Comparison of ENCODE assay signal across 7 cellular contexts in the genomic region with DNA sequence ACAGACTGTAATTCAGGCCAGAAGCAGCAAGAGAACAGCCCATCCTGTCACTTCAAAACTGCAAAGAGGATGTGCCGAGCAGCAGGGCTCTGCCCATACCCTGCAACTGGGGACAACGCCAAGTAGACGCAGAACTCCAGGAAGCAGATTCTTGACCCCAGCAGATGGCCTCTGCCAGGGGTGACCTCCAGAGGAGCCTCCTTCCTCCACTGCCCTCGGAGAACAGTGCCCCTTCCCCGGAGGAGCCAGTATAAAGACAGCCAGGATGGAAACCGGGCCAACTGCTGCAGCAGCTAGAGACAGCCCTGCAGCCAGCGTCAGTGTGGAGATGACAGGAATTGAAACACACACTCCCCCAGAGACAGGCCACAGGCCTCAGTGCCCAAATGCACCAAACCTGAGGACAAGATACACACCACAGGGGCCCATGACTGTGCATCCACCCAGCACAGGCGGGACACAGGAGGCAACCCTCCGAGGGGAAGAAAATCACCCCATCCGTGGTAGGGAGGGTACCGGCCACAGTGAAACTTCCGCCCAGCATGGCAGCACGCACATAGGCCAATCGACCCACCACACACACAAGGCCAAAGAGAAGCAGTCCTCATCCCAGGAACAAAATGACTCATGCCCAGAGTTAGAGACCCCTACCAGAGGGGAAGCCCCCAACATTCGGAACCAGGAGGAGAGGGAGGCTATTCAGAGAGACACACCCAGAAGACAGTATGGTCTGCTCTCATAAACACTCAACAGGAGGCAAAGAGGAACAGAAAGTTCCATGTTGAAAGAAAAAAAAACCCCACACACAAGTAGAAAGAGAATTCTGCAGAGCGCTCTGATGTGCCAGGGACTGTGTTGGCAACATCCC. TPM values are rescaled to one million over a fixed set of nuclear protein-coding genes. Genes with fewer than 3 reads are reported as not detected.
DNase-seq lines count a peak whose midpoint lies in the region; ATAC-seq, FAIRE-seq and TF ChIP-seq lines count a peak whose summit lies in the region.

No MANE protein-coding gene starts in this region.

- H3K4me3 ChIP-seq in endothelial cell of umbilical vein (replicated peaks in 1 of 3; ENCODE audit: insufficient read depth in 1 of 3, low read depth in 1 of 3, low read length in 3 of 3) (no peak overlapping the region), rectal smooth muscle tissue (ENCODE audit: low read length) (peak overlapping the region; percentile 98), A673 (ENCODE audit: low read depth, low read length, poor library complexity, severe bottlenecking) (no peak overlapping the region)

- no peaks in the 10 kb centered on the region for H3K9me1 ChIP-seq in endothelial cell of umbilical vein (replicated peaks; ENCODE audit: control insufficient read depth, extremely low read depth, insufficient read depth, low read length)

- ATAC-seq in GM18861 (IDR thresholded peaks at IDR 0.05; ENCODE audit: unreplicated experiment) (peak; percentile 40), HG02678 (IDR thresholded peaks at IDR 0.05; ENCODE audit: unreplicated experiment) (peak; percentile 48), HG03469 (IDR thresholded peaks at IDR 0.05; ENCODE audit: unreplicated experiment) (no peak)

- intact Hi-C loops in endothelial cell of umbilical vein (cut with micrococcal nuclease): loop anchor here (5.0 kb wide), 1 partner anchor 159 kb away; no protein-coding TSS in a partner anchor
- intact Hi-C loops in A673 (cut with micrococcal nuclease; ENCODE audit: unreplicated experiment): loop anchor here (10.0 kb wide), 1 partner anchor 146 kb away; no protein-coding TSS in a partner anchor

- dilution Hi-C loops in endothelial cell of umbilical vein (cut with MboI; ENCODE audit: extremely low pct_ligation_motif_present, low sequenced_read_pairs): no loop called here

- H2AFZ ChIP-seq in endothelial cell of umbilical vein (ENCODE audit: low read depth, low read length): no peak overlapping the region

- peak; percentile 18 for TF ChIP-seq POLR2A in endothelial cell of umbilical vein (IDR thresholded peaks at IDR 0.05; ENCODE audit: low read depth, low read length)

- DNase-seq in RPMI7951 (ENCODE audit: low read depth) (peak; percentile 43), endothelial cell of umbilical vein (ENCODE audit: low read depth, low spot score) (peak; percentile 60), A673 (ENCODE audit: low spot score) (no peak)

- H3K9ac ChIP-seq in endothelial cell of umbilical vein (replicated peaks; ENCODE audit: extremely low read depth, insufficient read depth, low read length) (no peak overlapping the region), rectal smooth muscle tissue (ENCODE audit: low read length) (no peak overlapping the region)

- H3K36me3 ChIP-seq in endothelial cell of umbilical vein (ENCODE audit: control insufficient read depth in 2 of 2, extremely low read depth in 1 of 2, insufficient read depth in 2 of 2, low read length in 2 of 2): peaks cover 0 to 2% of the 10 kb centered on the region in 2 experiments
- H3K36me3 ChIP-seq in rectal smooth muscle tissue (ENCODE audit: control insufficient read depth, insufficient read depth, low read length): peaks cover 7% of the 10 kb centered on the region
- H3K36me3 ChIP-seq in A673 (ENCODE audit: insufficient read depth, low read length, poor library complexity, severe bottlenecking): no peaks in the 10 kb centered on the region

- peaks cover 97% of the 10 kb centered on the region for H3K79me2 ChIP-seq in endothelial cell of umbilical vein (ENCODE audit: control insufficient read depth, insufficient read depth, low read length)

- peak; percentile 93 for FAIRE-seq in endothelial cell of umbilical vein (lab: Jason Lieb, UNC)

- POLR2A ChIA-PET in endothelial cell of umbilical vein (lab: Charles Lee) (interaction anchor here (1.0 kb wide), 1 partner anchor 12 kb away, joined by 3 read pairs; no protein-coding TSS in a partner anchor), A673 (lab: Charles Lee; ENCODE audit: low non-redundant PET) (no interaction called here)

- no peaks in the 10 kb centered on the region for H3K9me3 ChIP-seq in endothelial cell of umbilical vein (replicated peaks; ENCODE audit: control insufficient read depth, insufficient read depth, low read length)
- H3K9me3 ChIP-seq in A673 (ENCODE audit: low read depth, low read length, poor library complexity, severe bottlenecking): no peaks in the 10 kb centered on the region

- no TSS peak for BruUV-seq in endothelial cell of umbilical vein (replicated peaks; lab: Mats Ljungman, UMichigan)
- BruUV-seq in A673 (replicated peaks; lab: Mats Ljungman, UMichigan): no TSS peak

- CTCF ChIA-PET in endothelial cell of umbilical vein (lab: Charles Lee) (interaction anchor here (2.0 to 11.2 kb wide), 5 partner anchors 17 to 147 kb away, joined by 10 to 377 read pairs (median 122); no protein-coding TSS in a partner anchor), A673 (lab: Charles Lee) (interaction anchor here (0.6 to 5.0 kb wide), 3 partner anchors 116 to 1167 kb away, joined by 6 to 71 read pairs (median 10); no protein-coding TSS in a partner anchor)

- H4K20me1 ChIP-seq in endothelial cell of umbilical vein (replicated peaks; ENCODE audit: control insufficient read depth, extremely low read depth, insufficient read depth, low read length): peaks cover 7% of the 10 kb centered on the region

- H3K27ac ChIP-seq in endothelial cell of umbilical vein (ENCODE audit: insufficient read depth, low read depth, low read length): no peak overlapping the region
- peak overlapping the region; percentile 99 for H3K27ac ChIP-seq in rectal smooth muscle tissue (ENCODE audit: low read depth, low read length)
- H3K27ac ChIP-seq in A673 (ENCODE audit: low read depth, low read length, poor library complexity, severe bottlenecking): no peak overlapping the region

- TF ChIP-seq CTCF in endothelial cell of umbilical vein (IDR thresholded peaks at IDR 0.05; ENCODE audit: extremely low read depth in 1 of 2, insufficient read depth in 1 of 2, low read depth in 1 of 2, low read length in 2 of 2) (no peak), A673 (conservative IDR thresholded peaks at IDR 0.05; ENCODE audit: low read depth, low read length) (no peak)

- H3K4me2 ChIP-seq in endothelial cell of umbilical vein (ENCODE audit: insufficient read depth, low read length): peak overlapping the region; percentile 35

- H3K27me3 ChIP-seq in endothelial cell of umbilical vein (ENCODE audit: control insufficient read depth in 2 of 2, insufficient read depth in 2 of 2, low read length in 2 of 2): no peaks in the 10 kb centered on the region
- peaks cover 3% of the 10 kb centered on the region for H3K27me3 ChIP-seq in rectal smooth muscle tissue (ENCODE audit: control insufficient read depth, insufficient read depth, low read length)
- H3K27me3 ChIP-seq in A673 (replicated peaks; ENCODE audit: insufficient read depth, low read depth, low read length, poor library complexity): no peaks in the 10 kb centered on the region

- H3K4me1 ChIP-seq in endothelial cell of umbilical vein (ENCODE audit: control insufficient read depth, extremely low read depth, insufficient read depth, low read length): peaks cover 53% of the 10 kb centered on the region
- H3K4me1 ChIP-seq in rectal smooth muscle tissue (ENCODE audit: control insufficient read depth, insufficient read depth, low read length): peaks cover 54% of the 10 kb centered on the region
- H3K4me1 ChIP-seq in A673 (ENCODE audit: insufficient read depth, low read length, poor library complexity, severe bottlenecking): peaks cover 58% of the 10 kb centered on the region

TF ChIP-seq in endothelial cell of umbilical vein, 7 proteins besides CTCF, POLR2A, EP300 and RAD21 (continues in another document):
- TF ChIP-seq EZH2 (IDR thresholded peaks at IDR 0.05; ENCODE audit: borderline replicate concordance, low read depth, low read length, severe bottlenecking): no peak
- no peak for TF ChIP-seq JUN (IDR thresholded peaks at IDR 0.05; ENCODE audit: borderline replicate concordance, insufficient read depth, insufficient read length, low read depth)
- TF ChIP-seq POLR2AphosphoS5 (IDR thresholded peaks at IDR 0.05; ENCODE audit: insufficient read depth, low read depth, low read length): peak; percentile 33
- TF ChIP-seq GATA2 (IDR thresholded peaks at IDR 0.05; ENCODE audit: insufficient read depth, insufficient read length, low read depth, low read length): no peak

RNA-seq across cellular contexts. Expression of gene AHNAK, which starts 5.6 kb away (rescaled TPM):
- total RNA-seq in RPMI7951 (2014; rRNA removed; shearing (Covaris generic)): 184 and 206 TPM in 2 replicates
- total RNA-seq in endothelial cell of umbilical vein (381 and 436 TPM in 2 replicates), A673 (2021) (71.7 and 73.0 TPM in 2 replicates)
- polyA plus RNA-seq in endothelial cell of umbilical vein: 25.1 and 35.2 TPM in 2 replicates
- 46.3 and 51.8 TPM in 2 replicates for polyA plus RNA-seq in endothelial cell of umbilical vein (2011; cell fraction: cytosol; rRNA removed)
- polyA plus RNA-seq in endothelial cell of umbilical vein (2011; cell fraction: nucleus; rRNA removed): 322 and 346 TPM in 2 replicates
- 223 and 321 TPM in 2 replicates for polyA plus RNA-seq in endothelial cell of umbilical vein (2012)
- polyA minus RNA-seq in endothelial cell of umbilical vein: 219 and 258 TPM in 2 replicates
- 78.7 TPM for polyA minus RNA-seq in endothelial cell of umbilical vein (2011; cell fraction: cytosol; rRNA and poly(A)+ RNA removed)
- 446 and 550 TPM in 2 replicates for polyA minus RNA-seq in endothelial cell of umbilical vein (2011; cell fraction: nucleus; rRNA and poly(A)+ RNA removed)

RNA-seq across cellular contexts. Expression of gene EEF1G, which starts 32.7 kb away (rescaled TPM):
- 841 and 1,053 TPM in 2 replicates for total RNA-seq in RPMI7951 (2014; rRNA removed; shearing (Covaris generic))
- 1,341 and 1,345 TPM in 2 replicates for total RNA-seq in endothelial cell of umbilical vein
- polyA plus RNA-seq in endothelial cell of umbilical vein: 1,723 and 2,133 TPM in 2 replicates
- 2,150 and 2,252 TPM in 2 replicates for polyA plus RNA-seq in endothelial cell of umbilical vein (2011; cell fraction: cytosol; rRNA removed)
- 635 and 665 TPM in 2 replicates for polyA plus RNA-seq in endothelial cell of umbilical vein (2011; cell fraction: nucleus; rRNA removed)
- 1,499 and 2,213 TPM in 2 replicates for polyA plus RNA-seq in endothelial cell of umbilical vein (2012)
- polyA minus RNA-seq in endothelial cell of umbilical vein: 1,683 and 1,722 TPM in 2 replicates
- 1,661 TPM for polyA minus RNA-seq in endothelial cell of umbilical vein (2011; cell fraction: cytosol; rRNA and poly(A)+ RNA removed)
- 130 and 133 TPM in 2 replicates for polyA minus RNA-seq in endothelial cell of umbilical vein (2011; cell fraction: nucleus; rRNA and poly(A)+ RNA removed)
- total RNA-seq in A673 (2021): 1,804 and 1,817 TPM in 2 replicates

RNA-seq across cellular contexts. Expression of gene TUT1, which starts 50.3 kb away (rescaled TPM):
- 4.7 and 5.3 TPM in 2 replicates for total RNA-seq in RPMI7951 (2014; rRNA removed; shearing (Covaris generic))
- total RNA-seq in endothelial cell of umbilical vein: 16.9 and 17.8 TPM in 2 replicates
- 11.5 and 12.7 TPM in 2 replicates for polyA plus RNA-seq in endothelial cell of umbilical vein
- 7.1 and 9.3 TPM in 2 replicates for polyA plus RNA-seq in endothelial cell of umbilical vein (2011; cell fraction: cytosol; rRNA removed)
- polyA plus RNA-seq in endothelial cell of umbilical vein (2011; cell fraction: nucleus; rRNA removed): 45.0 and 48.0 TPM in 2 replicates
- polyA plus RNA-seq in endothelial cell of umbilical vein (2012): 10.6 and 12.9 TPM in 2 replicates
- 8.6 and 9.0 TPM in 2 replicates for polyA minus RNA-seq in endothelial cell of umbilical vein
- polyA minus RNA-seq in endothelial cell of umbilical vein (2011; cell fraction: cytosol; rRNA and poly(A)+ RNA removed): 16.0 TPM
- 5.2 and 7.6 TPM in 2 replicates for polyA minus RNA-seq in endothelial cell of umbilical vein (2011; cell fraction: nucleus; rRNA and poly(A)+ RNA removed)
- 27.3 and 27.6 TPM in 2 replicates for total RNA-seq in A673 (2021)
